9 cellular contexts compared by ENCODE assay signal in genomic region chr17:4638766-4639165, GRCh38. TPM values are rescaled to one million over a fixed set of nuclear protein-coding genes. Genes with fewer than 3 reads are reported as not detected.
A peak's percentile ranks its signal among the peaks of the same experiment; 100 is the strongest.
DNase-seq lines count a peak whose midpoint lies in the region; ATAC-seq, FAIRE-seq and TF ChIP-seq lines count a peak whose summit lies in the region.
"Not testable (repeated sequence)": the region's sequence is repeated elsewhere in the genome, so short reads cannot be mapped to it uniquely, and the experiment has no call there.
"Had no signal": no experiment of that assay in that cellular context is flagged by ENCODE, and none has a peak within 500 bp of the region (broad histone marks: within the 10 kb centered on the region; RNA-seq: fewer than 3 reads in every experiment).

No MANE protein-coding gene starts in this region.

- H2BK12ac ChIP-seq in H1 (ENCODE audit: low read depth, low read length) = not testable (repeated sequence)

- not testable (repeated sequence) for H3K4ac ChIP-seq in H1 (replicated peaks; ENCODE audit: insufficient read length, low read depth, low read length)

- not testable (repeated sequence) for H3K27ac Mint-ChIP-seq in Calu3 (ENCODE audit: unreplicated experiment); activated B cell treated with CpG ODN at 0.5 μM for 24 hours; neural progenitor cell

- H4K91ac ChIP-seq in H1 (replicated peaks; ENCODE audit: insufficient read length, low read length) = not testable (repeated sequence)

- not testable (repeated sequence) for H3K9me3 Mint-ChIP-seq in Calu3 (ENCODE audit: low read depth, unreplicated experiment); activated B cell treated with CpG ODN at 0.5 μM for 24 hours; neural progenitor cell

- ATAC-seq in activated B cell treated with CpG ODN at 0.5 μM for 24 hours (ENCODE audit: low read depth) = not testable (repeated sequence)

- H3K56ac ChIP-seq in H1 (replicated peaks; ENCODE audit: insufficient read length, low read depth, low read length) = not testable (repeated sequence)

- not testable (repeated sequence) for H3K36me3 Mint-ChIP-seq in Calu3 (ENCODE audit: insufficient read depth, unreplicated experiment); activated B cell treated with CpG ODN at 0.5 μM for 24 hours (ENCODE audit: low read depth); neural progenitor cell

- intact Hi-C loops in Calu3 (cut with micrococcal nuclease; ENCODE audit: unreplicated experiment); activated B cell treated with CpG ODN at 0.5 μM for 24 hours (cut with micrococcal nuclease): not testable (repeated sequence)

- H2AK5ac ChIP-seq in H1 (ENCODE audit: low read depth, low read length) = peak overlapping the region; percentile 85; the same call in 1 of the 2 replicates

- H4K8ac ChIP-seq in H1 (ENCODE audit: extremely low read depth, insufficient read depth, low read length) = not testable (repeated sequence)

- H4K5ac ChIP-seq in H1 (ENCODE audit: insufficient read length, low read depth, low read length) = not testable (repeated sequence)

- TF ChIP-seq RAD21 in H1 (IDR thresholded peaks at IDR 0.05 in 1 of 2, conservative IDR thresholded peaks at IDR 0.05 in 1 of 2; ENCODE audit: low read depth in 2 of 2, low read length in 2 of 2) = not testable (repeated sequence)

- POLR2A ChIA-PET in activated B cell treated with CpG ODN at 0.5 μM for 24 hours (lab: Charles Lee) = not testable (repeated sequence)
- POLR2A ChIA-PET in H1 (lab: Charles Lee; ENCODE audit: partially characterized antibody) = interaction anchor here (0.6 kb wide), 1 partner anchor 68 kb away, joined by 3 read pairs; no protein-coding TSS in a partner anchor

- CTCF ChIA-PET in Calu3 (lab: Charles Lee); activated B cell treated with CpG ODN at 0.5 μM for 24 hours (lab: Charles Lee): not testable (repeated sequence)
- CTCF ChIA-PET in H1 (lab: Charles Lee; ENCODE audit: partially characterized antibody) = interaction anchor here (0.7 to 1.4 kb wide), 7 partner anchors 23 to 72 kb away, joined by 3 to 7 read pairs (median 3); no protein-coding TSS in a partner anchor

- H3K4me2 ChIP-seq in H1 (ENCODE audit: insufficient read depth in 1 of 2, low read depth in 2 of 2, low read length in 2 of 2) = peak overlapping the region; percentile 43 to 67
- not testable (repeated sequence) for H3K4me2 ChIP-seq in neural progenitor cell

- not testable (repeated sequence) for H3K79me2 ChIP-seq in H1 (ENCODE audit: control insufficient read depth in 1 of 2, insufficient read depth in 2 of 2, low read length in 2 of 2); neural progenitor cell (ENCODE audit: low read depth)

- not testable (repeated sequence) for H3K36me3 ChIP-seq in H7 (replicated peaks; ENCODE audit: control insufficient read depth, insufficient read depth, low read length); H1 (ENCODE audit: control insufficient read depth in 2 of 4, insufficient read depth in 4 of 4, low read length in 3 of 4); iPS-18a (ENCODE audit: control insufficient read depth, low read depth, low read length); neural progenitor cell

- FAIRE-seq in H1 (lab: Jason Lieb, UNC) = not testable (repeated sequence)

- H3K79me1 ChIP-seq in H1 (ENCODE audit: low read depth, low read length) = not testable (repeated sequence)

- H3K4me3 ChIP-seq in H7 (ENCODE audit: insufficient read depth, low read depth, low read length) (peak overlapping the region; percentile 25; the same call in 1 of the 2 replicates), H1 (ENCODE audit: extremely low read depth in 1 of 4, insufficient read depth in 2 of 4, low read depth in 3 of 4, low read length in 4 of 4) (peak overlapping the region in 1 of 4 experiments; percentile 56; a peak in 2 of 8 replicates), iPS-18a (ENCODE audit: low read length) (peak overlapping the region; percentile 39)
- H3K4me3 ChIP-seq in Jurkat, Clone E6-1 (ENCODE audit: low read length) = peak overlapping the region; percentile 30; the same call in 1 of the 2 replicates
- not testable (repeated sequence) for H3K4me3 ChIP-seq in neural progenitor cell

- peaks cover 11% of the 10 kb centered on the region; the same call in 1 of the 2 replicates for H3K23me2 ChIP-seq in H1 (ENCODE audit: low read depth, low read length)

- H4K20me1 ChIP-seq in H1 (replicated peaks in 1 of 2; ENCODE audit: control insufficient read depth in 1 of 2, insufficient read depth in 2 of 2, low read length in 2 of 2); neural progenitor cell (ENCODE audit: low read depth): not testable (repeated sequence)

- not testable (repeated sequence) for TF ChIP-seq POLR2A in H1 (IDR thresholded peaks at IDR 0.05; ENCODE audit: control extremely low read depth in 1 of 2, low read depth in 2 of 2, low read length in 2 of 2)

- not testable (repeated sequence) for H2BK120ac ChIP-seq in H1 (replicated peaks; ENCODE audit: low read depth, low read length)

- not testable (repeated sequence) for H2BK20ac ChIP-seq in H1 (ENCODE audit: low read length)

- not testable (repeated sequence) for H3K9ac ChIP-seq in H1 (replicated peaks in 1 of 4; ENCODE audit: extremely low read depth in 1 of 4, low read depth in 3 of 4, low read length in 3 of 4); iPS-18a (ENCODE audit: low read length); neural progenitor cell

- H2AFZ ChIP-seq in H1 (ENCODE audit: low read length); neural progenitor cell (replicated peaks): not testable (repeated sequence)

- H3K4me1 ChIP-seq in H1 (replicated peaks in 1 of 4; ENCODE audit: control insufficient read depth in 3 of 4, insufficient read depth in 4 of 4, low read length in 3 of 4) = peaks cover 4 to 21% (median 14%) of the 10 kb centered on the region in 4 experiments
- peaks cover 11% of the 10 kb centered on the region for H3K4me1 ChIP-seq in iPS-18a (ENCODE audit: control insufficient read depth, low read depth, low read length)
- H3K4me1 ChIP-seq in neural progenitor cell = peaks cover 24% of the 10 kb centered on the region

- TF ChIP-seq EP300 in H1 (IDR thresholded peaks at IDR 0.05; ENCODE audit: borderline replicate concordance in 1 of 2, low read depth in 2 of 2, low read length in 2 of 2) = not testable (repeated sequence)

- peaks cover 54% of the 10 kb centered on the region for H3K27me3 ChIP-seq in H7 (ENCODE audit: control insufficient read depth, insufficient read depth, low read length)
- H3K27me3 ChIP-seq in H1 (replicated peaks in 1 of 4; ENCODE audit: control insufficient read depth in 3 of 4, extremely low read depth in 1 of 4, insufficient read depth in 3 of 4, low read length in 3 of 4) = peaks cover 27 to 67% (median 51%) of the 10 kb centered on the region in 4 experiments
- peaks cover 81% of the 10 kb centered on the region for H3K27me3 ChIP-seq in iPS-18a (ENCODE audit: control insufficient read depth, insufficient read depth, low read length)
- peaks cover 82% of the 10 kb centered on the region for H3K27me3 ChIP-seq in neural progenitor cell

- H3K27me3 Mint-ChIP-seq in Calu3 (ENCODE audit: unreplicated experiment) (peaks cover 87% of the 10 kb centered on the region), activated B cell treated with CpG ODN at 0.5 μM for 24 hours (peaks cover 36% of the 10 kb centered on the region), neural progenitor cell (ENCODE audit: insufficient read depth, low read depth) (peaks cover 65% of the 10 kb centered on the region)

- 67% methylated on average over 6 of the region's 8 CpGs; no CpG with 5 or more reads in 1 of the 2 experiments for WGBS in H1 (ENCODE audit: extremely low coverage in 1 of 2, insufficient coverage in 1 of 2, insufficient read length in 1 of 2, insufficient replicate concordance in 2 of 2, low coverage in 1 of 2, low lambda C conversion rate in 2 of 2, missing lambda C conversion rate in 1 of 2), 2 experiments

- H2BK5ac ChIP-seq in H1 (ENCODE audit: low read depth, low read length) = not testable (repeated sequence)

- not testable (repeated sequence) for H3K27ac ChIP-seq in H1 (ENCODE audit: low read depth, low read length); iPS-18a (ENCODE audit: low read length); neural progenitor cell

- peak overlapping the region; percentile 83; the same call in 1 of the 2 replicates for H2BK15ac ChIP-seq in H1 (ENCODE audit: low read length)

- not testable (repeated sequence) for H3K18ac ChIP-seq in H1 (ENCODE audit: extremely low read depth, low read length)

- TF ChIP-seq CTCF in Calu3 (IDR thresholded peaks at IDR 0.05; ENCODE audit: unreplicated experiment); activated B cell treated with CpG ODN at 0.5 μM for 24 hours (IDR thresholded peaks at IDR 0.05); H1 (IDR thresholded peaks at IDR 0.05; ENCODE audit: control extremely low read depth in 1 of 3, insufficient read depth in 1 of 3, low read depth in 1 of 3, low read length in 3 of 3); neural progenitor cell (IDR thresholded peaks at IDR 0.05): not testable (repeated sequence)

- H3K4me1 Mint-ChIP-seq in Calu3 (ENCODE audit: low read depth, unreplicated experiment) (peaks cover 13% of the 10 kb centered on the region), activated B cell treated with CpG ODN at 0.5 μM for 24 hours (peaks cover 53% of the 10 kb centered on the region), neural progenitor cell (peaks cover 33% of the 10 kb centered on the region)

- not testable (repeated sequence) for H3K14ac ChIP-seq in H1 (ENCODE audit: insufficient read length)

- not testable (repeated sequence) for H3F3A ChIP-seq in neural progenitor cell (ENCODE audit: low read depth)

- H3K23ac ChIP-seq in H1 (ENCODE audit: insufficient read length) = not testable (repeated sequence)

- BruUV-seq in Calu3 (replicated peaks; lab: Mats Ljungman, UMichigan) = not testable (repeated sequence)

- peak; percentile 24 for DNase-seq in Calu3
- not testable (repeated sequence) for DNase-seq in H7; Jurkat, Clone E6-1 (ENCODE audit: low read depth, low spot score); activated B cell treated with CpG ODN at 0.5 μM for 24 hours; H1 (ENCODE audit: low read depth in 1 of 2, low spot score in 2 of 2); neural progenitor cell (ENCODE audit: low spot score)

- not testable (repeated sequence) for H3K9me3 ChIP-seq in H1 (ENCODE audit: insufficient read depth in 2 of 2, low read depth in 1 of 2, low read length in 1 of 2); iPS-18a (ENCODE audit: control insufficient read depth, low read depth, low read length); neural progenitor cell (ENCODE audit: low read depth)

- H3K4me3 Mint-ChIP-seq in Calu3 (ENCODE audit: low read depth, unreplicated experiment) (peak overlapping the region; percentile 52), activated B cell treated with CpG ODN at 0.5 μM for 24 hours (peak overlapping the region; percentile 16), neural progenitor cell (peak overlapping the region; percentile 67)

RNA-seq across cellular contexts. Expression of gene ALOX15, which starts 2.7 kb away (rescaled TPM):
- total RNA-seq in Calu3 (2022) = 0.27 and 0.38 TPM in 2 replicates
- 0.10 and 0.11 TPM in 2 replicates for total RNA-seq in H7 (2014; rRNA removed; shearing (Covaris generic))
- 1.7 TPM for polyA plus RNA-seq in Jurkat, Clone E6-1 (2012; ENCODE audit: insufficient read depth, insufficient read length)
- total RNA-seq in activated B cell treated with CpG ODN at 0.5 μM for 24 hours = not detected in 2 replicates
- total RNA-seq in H1 (2021; fragmentation: NEBNext Ultra II Directional; extraction: Animal tissue kit (Norgen Biotek cat#: 25700)) = 1.5 TPM in 2 replicates
- 1.7 and 2.2 TPM in 2 replicates for polyA plus RNA-seq in H1 (2011; rRNA removed)
- 2.0 TPM for polyA plus RNA-seq in H1 (2011; cell fraction: cytosol; rRNA removed)
- polyA plus RNA-seq in H1 (2011; cell fraction: nucleus; rRNA removed) = 2.4 TPM
- polyA plus RNA-seq in H1 (2012, experiment 1 of 2) = 0.99 to 1.8 TPM (median 1.3 TPM) in 4 replicates
- 1.2 TPM for polyA plus RNA-seq in H1 (2012, experiment 2 of 2)
- 0.61 TPM for polyA plus RNA-seq in H1 (2013, experiment 1 of 2)
- 0.64 TPM for polyA plus RNA-seq in H1 (2013, experiment 2 of 2)
- polyA minus RNA-seq in H1 (2011; rRNA and poly(A)+ RNA removed) = 1.00 and 1.8 TPM in 2 replicates
- polyA minus RNA-seq in H1 (2011; cell fraction: cytosol; rRNA and poly(A)+ RNA removed) = 1.3 TPM
- 0.60 TPM for polyA minus RNA-seq in H1 (2011; cell fraction: nucleus; rRNA and poly(A)+ RNA removed)
- 0.12 TPM in 1 of 2 replicates, not detected in the other for total RNA-seq in neural progenitor cell (ENCODE audit: low replicate concordance)
- total RNA-seq: CD8-positive, alpha-beta memory T cell had no signal
- polyA plus RNA-seq: CD8-positive, alpha-beta memory T cell; HepG2 had no signal

RNA-seq across cellular contexts. Expression of gene SMTNL2, which starts 54.4 kb away (rescaled TPM):
- not detected in 2 replicates for total RNA-seq in Calu3 (2022)
- 1.4 and 1.9 TPM in 2 replicates for total RNA-seq in H7 (2014; rRNA removed; shearing (Covaris generic))
- 2.1 TPM for polyA plus RNA-seq in Jurkat, Clone E6-1 (2012; ENCODE audit: insufficient read depth, insufficient read length)
- not detected in 2 replicates for total RNA-seq in activated B cell treated with CpG ODN at 0.5 μM for 24 hours
- 3.7 and 4.5 TPM in 2 replicates for total RNA-seq in H1 (2021; fragmentation: NEBNext Ultra II Directional; extraction: Animal tissue kit (Norgen Biotek cat#: 25700))
- polyA plus RNA-seq in H1 (2011; rRNA removed) = 3.6 and 4.6 TPM in 2 replicates
- 3.4 TPM for polyA plus RNA-seq in H1 (2011; cell fraction: cytosol; rRNA removed)
- 4.5 TPM for polyA plus RNA-seq in H1 (2011; cell fraction: nucleus; rRNA removed)
- polyA plus RNA-seq in H1 (2012, experiment 1 of 2) = 3.3 to 6.3 TPM (median 4.1 TPM) in 4 replicates
- polyA plus RNA-seq in H1 (2012, experiment 2 of 2) = 4.5 TPM
- polyA plus RNA-seq in H1 (2013, experiment 1 of 2) = 2.9 TPM
- 2.2 TPM for polyA plus RNA-seq in H1 (2013, experiment 2 of 2)
- 3.0 and 3.1 TPM in 2 replicates for polyA minus RNA-seq in H1 (2011; rRNA and poly(A)+ RNA removed)
- 4.0 TPM for polyA minus RNA-seq in H1 (2011; cell fraction: cytosol; rRNA and poly(A)+ RNA removed)
- 2.3 TPM for polyA minus RNA-seq in H1 (2011; cell fraction: nucleus; rRNA and poly(A)+ RNA removed)
- 3.0 and 5.2 TPM in 2 replicates for total RNA-seq in neural progenitor cell (ENCODE audit: low replicate concordance)
- total RNA-seq: CD8-positive, alpha-beta memory T cell had no signal
- polyA plus RNA-seq: CD8-positive, alpha-beta memory T cell had no signal

Comparison
In these comparisons a context has a peak if more than half of its experiments do, and no peak if none do; other contexts are left out.
1. H3K4me3 Mint-ChIP-seq: peak in every context shown above with its lines; median percentile 67 in neural progenitor cell; 52 in Calu3; 16 in activated B cell treated with CpG ODN at 0.5 μM for 24 hours.